ENCODE assay signal across 15 cellular contexts in the genomic region with DNA sequence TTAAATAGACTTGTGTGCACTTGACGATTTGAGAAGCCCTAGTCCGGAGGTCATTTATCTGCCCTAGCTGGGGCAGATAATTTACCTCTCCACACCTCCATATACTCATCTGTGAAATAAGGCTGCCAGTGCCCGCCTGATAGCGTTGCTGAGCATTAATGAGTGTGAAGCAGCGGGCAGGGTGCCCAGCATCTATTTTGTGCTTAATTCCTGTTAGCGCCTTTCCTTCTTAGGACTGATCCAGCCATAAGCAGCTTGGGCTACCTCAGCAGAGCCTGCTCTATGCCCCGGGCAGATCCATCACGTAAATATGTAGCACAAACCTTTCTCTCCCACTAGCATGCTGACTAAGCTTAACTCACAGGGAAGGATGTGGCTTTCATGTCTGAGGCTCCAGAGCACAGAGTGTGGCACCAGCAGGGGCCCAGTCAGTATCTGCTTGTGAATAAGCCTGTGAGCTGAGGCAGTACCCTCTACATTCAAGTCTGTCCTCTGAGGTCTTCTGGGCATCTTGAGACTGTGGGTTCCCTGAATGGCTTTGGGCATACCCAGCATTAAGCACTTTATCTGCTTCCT. TPM values are rescaled to one million over a fixed set of nuclear protein-coding genes. Genes with fewer than 3 reads are reported as not detected.
DNase-seq lines count a peak whose midpoint lies in the region; ATAC-seq lines count a peak whose summit lies in the region.
"Had no signal": no experiment of that assay in that cellular context is flagged by ENCODE, and none has a peak within 500 bp of the region (broad histone marks: within the 10 kb centered on the region; RNA-seq: fewer than 3 reads in every experiment).

No MANE protein-coding gene starts in this region.

- H3K36me3 ChIP-seq in H7 (replicated peaks; ENCODE audit: control insufficient read depth, insufficient read depth, low read length) = no peaks in the 10 kb centered on the region
- H3K36me3 ChIP-seq: right lobe of liver had no signal

- H3K4me3 Mint-ChIP-seq in activated naive CD4-positive, alpha-beta T cell treated with anti-CD3 and anti-CD28 coated beads, Interleukin-2, amount 50 U/mL, for 24 hours = peak overlapping the region; percentile 91
- H3K4me3 Mint-ChIP-seq in natural killer cell treated with Interleukin-12 subunit alpha and Interleukin-12 subunit beta and Interleukin-15 and Interleukin-18, amount 100 ng/mL, for 72 hours = peak overlapping the region; percentile 87

- H3K36me3 Mint-ChIP-seq in activated naive CD4-positive, alpha-beta T cell treated with anti-CD3 and anti-CD28 coated beads, Interleukin-2, amount 50 U/mL, for 24 hours = no peaks in the 10 kb centered on the region
- no peaks in the 10 kb centered on the region for H3K36me3 Mint-ChIP-seq in natural killer cell treated with Interleukin-12 subunit alpha and Interleukin-12 subunit beta and Interleukin-15 and Interleukin-18, amount 100 ng/mL, for 72 hours

- DNase-seq in NCI-H1105 treated with DMSO at 0.1 percent for 48 hours (lab: John Stamatoyannopoulos, UW) (peak; percentile 21), NCI-H1105 (lab: John Stamatoyannopoulos, UW) (no peak), HCEC 1CT (peak; percentile 5), H7 (no peak)
- DNase-seq in natural killer cell treated with Interleukin-12 subunit alpha and Interleukin-12 subunit beta and Interleukin-15 and Interleukin-18, amount 100 ng/mL, for 72 hours (ENCODE audit: low spot score) = no peak
- DNase-seq: 8988T, activated B cell treated with CpG ODN at 0.5 μM for 24 hours, hypothalamus, NCI-H2081 treated with DMSO at 0.1 percent for 48 hours, Right ventricle myocardium superior had no signal

- H3K4me3 ChIP-seq in H7 (ENCODE audit: insufficient read depth, low read depth, low read length) = no peak overlapping the region
- H3K4me3 ChIP-seq: right lobe of liver had no signal

- peak in 1 of 2 donors; percentile 64 for ATAC-seq in natural killer cell treated with Interleukin-12 subunit alpha and Interleukin-12 subunit beta and Interleukin-15 and Interleukin-18, amount 100 ng/mL, for 72 hours
- ATAC-seq in GM21367 (IDR thresholded peaks at IDR 0.05; ENCODE audit: unreplicated experiment) (no peak), GM21360 (IDR thresholded peaks at IDR 0.05; ENCODE audit: unreplicated experiment) (no peak)

- H3K9me3 Mint-ChIP-seq in activated naive CD4-positive, alpha-beta T cell treated with anti-CD3 and anti-CD28 coated beads, Interleukin-2, amount 50 U/mL, for 24 hours = no peaks in the 10 kb centered on the region
- H3K9me3 Mint-ChIP-seq in natural killer cell treated with Interleukin-12 subunit alpha and Interleukin-12 subunit beta and Interleukin-15 and Interleukin-18, amount 100 ng/mL, for 72 hours = no peaks in the 10 kb centered on the region
- H3K9me3 Mint-ChIP-seq: activated B cell treated with CpG ODN at 0.5 μM for 24 hours had no signal

- peaks cover 40% of the 10 kb centered on the region for H3K4me1 Mint-ChIP-seq in activated naive CD4-positive, alpha-beta T cell treated with anti-CD3 and anti-CD28 coated beads, Interleukin-2, amount 50 U/mL, for 24 hours
- H3K4me1 Mint-ChIP-seq in natural killer cell treated with Interleukin-12 subunit alpha and Interleukin-12 subunit beta and Interleukin-15 and Interleukin-18, amount 100 ng/mL, for 72 hours (ENCODE audit: low read depth in 2 of 2) = peaks cover 44 to 52% of the 10 kb centered on the region in 2 donors

- peaks cover 23% of the 10 kb centered on the region for H3K27me3 Mint-ChIP-seq in activated naive CD4-positive, alpha-beta T cell treated with anti-CD3 and anti-CD28 coated beads, Interleukin-2, amount 50 U/mL, for 24 hours
- H3K27me3 Mint-ChIP-seq in natural killer cell treated with Interleukin-12 subunit alpha and Interleukin-12 subunit beta and Interleukin-15 and Interleukin-18, amount 100 ng/mL, for 72 hours = peaks cover 5 to 16% of the 10 kb centered on the region in 2 donors

- peaks cover 49% of the 10 kb centered on the region for H3K27me3 ChIP-seq in H7 (ENCODE audit: control insufficient read depth, insufficient read depth, low read length)

- no peak overlapping the region for H3K27ac Mint-ChIP-seq in activated naive CD4-positive, alpha-beta T cell treated with anti-CD3 and anti-CD28 coated beads, Interleukin-2, amount 50 U/mL, for 24 hours
- H3K27ac Mint-ChIP-seq in natural killer cell treated with Interleukin-12 subunit alpha and Interleukin-12 subunit beta and Interleukin-15 and Interleukin-18, amount 100 ng/mL, for 72 hours = peak overlapping the region; percentile 72 to 86
- H3K27ac Mint-ChIP-seq: activated B cell treated with CpG ODN at 0.5 μM for 24 hours had no signal

RNA-seq across cellular contexts. Expression of gene RNF187, which starts 21.5 kb away (rescaled TPM):
- total RNA-seq in natural killer cell treated with Interleukin-12 subunit alpha and Interleukin-12 subunit beta and Interleukin-15 and Interleukin-18, amount 100 ng/mL, for 72 hours = 100 to 1,000 TPM in 1 of 2 donors, 10 to 100 TPM in 1; 69.5 to 106 TPM
- 175 and 183 TPM in 2 replicates for total RNA-seq in H7 (2014; rRNA removed; shearing (Covaris generic))

RNA-seq across cellular contexts. Expression of gene TRIM17, which starts 49.0 kb away (rescaled TPM):
- 1 to 10 TPM; 2.0 to 2.2 TPM for total RNA-seq in natural killer cell treated with Interleukin-12 subunit alpha and Interleukin-12 subunit beta and Interleukin-15 and Interleukin-18, amount 100 ng/mL, for 72 hours
- total RNA-seq in H7 (2014; rRNA removed; shearing (Covaris generic)) = 4.9 and 5.6 TPM in 2 replicates
- total RNA-seq: activated B cell treated with CpG ODN at 0.5 μM for 24 hours, endothelial cell of umbilical vein, right lobe of liver had no signal

RNA-seq across cellular contexts. Expression of gene TRIM11, which starts 59.0 kb away (rescaled TPM):
- total RNA-seq in natural killer cell treated with Interleukin-12 subunit alpha and Interleukin-12 subunit beta and Interleukin-15 and Interleukin-18, amount 100 ng/mL, for 72 hours = 10 to 100 TPM; 69.2 to 84.7 TPM
- 39.0 and 50.2 TPM in 2 replicates for total RNA-seq in H7 (2014; rRNA removed; shearing (Covaris generic))

Comparison
In these comparisons a context has a peak if more than half of its experiments do, and no peak if none do; other contexts are left out.
1. DNase-seq: peak in NCI-H1105 treated with DMSO at 0.1 percent for 48 hours (single experiment) and HCEC 1CT (single experiment); none in NCI-H1105 (single experiment), natural killer cell treated with Interleukin-12 subunit alpha and Interleukin-12 subunit beta and Interleukin-15 and Interleukin-18, amount 100 ng/mL, for 72 hours (single experiment) and H7 (single experiment).